18 cellular contexts compared by ENCODE assay signal in genomic region chr10:100038561-100039071, GRCh38. TPM values are rescaled to one million over a fixed set of nuclear protein-coding genes. Genes with fewer than 3 reads are reported as not detected.
DNase-seq lines count a peak whose midpoint lies in the region; ATAC-seq, FAIRE-seq and TF ChIP-seq lines count a peak whose summit lies in the region.
"Had no signal": no experiment of that assay in that cellular context is flagged by ENCODE, and none has a peak within 500 bp of the region (broad histone marks: within the 10 kb centered on the region; RNA-seq: fewer than 3 reads in every experiment).

No MANE protein-coding gene starts in this region.

- H3K27me3 Mint-ChIP-seq in Calu3 (ENCODE audit: unreplicated experiment), result no peaks in the 10 kb centered on the region
- peaks cover 10% of the 10 kb centered on the region for H3K27me3 Mint-ChIP-seq in neural progenitor cell (ENCODE audit: insufficient read depth, low read depth)
- H3K27me3 Mint-ChIP-seq in activated T-cell treated with anti-CD3 and anti-CD28 coated beads, Interleukin-2, amount 50 U/mL, for 4 hours (ENCODE audit: low read depth), result peaks cover 11% of the 10 kb centered on the region

- no TSS peak for BruUV-seq in Calu3 (replicated peaks; lab: Mats Ljungman, UMichigan)
- BruUV-seq in IMR-90 (replicated peaks; lab: Mats Ljungman, UMichigan), result no TSS peak
- no TSS peak for BruUV-seq in endothelial cell of umbilical vein (replicated peaks; lab: Mats Ljungman, UMichigan)

- no peaks in the 10 kb centered on the region for H3K79me1 ChIP-seq in IMR-90 (ENCODE audit: low read depth in 1 of 2, low read length in 2 of 2)

- H3K36me3 Mint-ChIP-seq in Calu3 (ENCODE audit: insufficient read depth, unreplicated experiment) (no peaks in the 10 kb centered on the region), neural progenitor cell (no peaks in the 10 kb centered on the region)
- H3K36me3 Mint-ChIP-seq in activated T-cell treated with anti-CD3 and anti-CD28 coated beads, Interleukin-2, amount 50 U/mL, for 4 hours (ENCODE audit: insufficient read depth), result no peaks in the 10 kb centered on the region

- DNase-seq in Calu3 (peak; percentile 8), IMR-90 (no peak), endothelial cell of umbilical vein (ENCODE audit: low read depth, low spot score) (no peak), neural progenitor cell (ENCODE audit: low spot score) (no peak), cerebellum (ENCODE audit: low spot score) (no peak)
- no peak for DNase-seq in activated T-cell treated with anti-CD3 and anti-CD28 coated beads, Interleukin-2, amount 50 U/mL, for 4 hours
- DNase-seq in stimulated activated CD4-positive, alpha-beta T cell treated with anti-CD3 and anti-CD28 coated beads, Interleukin-2, amount 100 ng/mL, for 24 hours, result no peak
- DNase-seq in activated naive CD4-positive, alpha-beta T cell treated with anti-CD3 and anti-CD28 coated beads, Interleukin-2, amount 50 U/mL, for 16 hours, result no peak
- DNase-seq: activated CD4-positive, alpha-beta T cell treated with anti-CD3 and anti-CD28 coated beads for 1 hour; NCI-H226; stimulated activated CD4-positive, alpha-beta T cell treated with anti-CD3 and anti-CD28 coated beads, Interleukin-2, amount 100 ng/mL, for 48 hours; T-helper 17 cell had no signal

- H3K4me1 Mint-ChIP-seq in Calu3 (ENCODE audit: low read depth, unreplicated experiment), result peaks cover 22% of the 10 kb centered on the region
- H3K4me1 Mint-ChIP-seq in neural progenitor cell, result peaks cover 7% of the 10 kb centered on the region
- H3K4me1 Mint-ChIP-seq in activated T-cell treated with anti-CD3 and anti-CD28 coated beads, Interleukin-2, amount 50 U/mL, for 4 hours (ENCODE audit: low read depth), result no peaks in the 10 kb centered on the region
- H3K4me1 Mint-ChIP-seq: T-helper 17 cell had no signal

- no peaks in the 10 kb centered on the region for H3K36me3 ChIP-seq in IMR-90 (ENCODE audit: control insufficient read depth, insufficient read depth, low read length)
- H3K36me3 ChIP-seq in endothelial cell of umbilical vein (ENCODE audit: control insufficient read depth in 2 of 2, extremely low read depth in 1 of 2, insufficient read depth in 2 of 2, low read length in 2 of 2), result no peaks in the 10 kb centered on the region
- H3K36me3 ChIP-seq in neural progenitor cell, result no peaks in the 10 kb centered on the region

- H3K18ac ChIP-seq in IMR-90 (ENCODE audit: low read depth, low read length), result no peak overlapping the region

- H3K9ac ChIP-seq in IMR-90 (ENCODE audit: low read depth, low read length) (no peak overlapping the region), endothelial cell of umbilical vein (replicated peaks; ENCODE audit: extremely low read depth, insufficient read depth, low read length) (no peak overlapping the region), neural progenitor cell (no peak overlapping the region)

- no peak overlapping the region for H3K23ac ChIP-seq in IMR-90 (ENCODE audit: low read depth, low read length)

- no peaks in the 10 kb centered on the region for H3F3A ChIP-seq in neural progenitor cell (ENCODE audit: low read depth)

- no peak overlapping the region for H3K56ac ChIP-seq in IMR-90 (ENCODE audit: extremely low read depth, insufficient read depth, low read length)

- H2AFZ ChIP-seq in IMR-90 (replicated peaks; ENCODE audit: low read length, poor library complexity) (peak overlapping the region; percentile 77), endothelial cell of umbilical vein (ENCODE audit: low read depth, low read length) (peak overlapping the region; percentile 63), neural progenitor cell (replicated peaks) (peak overlapping the region; percentile 73)

- H3K4me3 ChIP-seq in IMR-90 (ENCODE audit: insufficient read depth, low read depth, low read length) (no peak overlapping the region), endothelial cell of umbilical vein (replicated peaks in 1 of 3; ENCODE audit: insufficient read depth in 1 of 3, low read depth in 1 of 3, low read length in 3 of 3) (no peak overlapping the region), neural progenitor cell (no peak overlapping the region)

- H2BK20ac ChIP-seq in IMR-90 (ENCODE audit: low read depth, low read length), result no peak overlapping the region

- H3K4me1 ChIP-seq in IMR-90 (ENCODE audit: control insufficient read depth, insufficient read depth, low read length) (peaks cover under 1% of the 10 kb centered on the region), endothelial cell of umbilical vein (ENCODE audit: control insufficient read depth, extremely low read depth, insufficient read depth, low read length) (peaks cover 10% of the 10 kb centered on the region), neural progenitor cell (no peaks in the 10 kb centered on the region)

- H3K27me3 ChIP-seq in IMR-90 (ENCODE audit: control insufficient read depth, insufficient read depth, low read length), result no peaks in the 10 kb centered on the region
- no peaks in the 10 kb centered on the region for H3K27me3 ChIP-seq in endothelial cell of umbilical vein (ENCODE audit: control insufficient read depth in 2 of 2, insufficient read depth in 2 of 2, low read length in 2 of 2)
- no peaks in the 10 kb centered on the region for H3K27me3 ChIP-seq in neural progenitor cell

- POLR2A ChIA-PET in IMR-90 (lab: Charles Lee; ENCODE audit: unreplicated experiment), result no interaction called here
- POLR2A ChIA-PET in endothelial cell of umbilical vein (lab: Charles Lee), result no interaction called here

- H3K27ac Mint-ChIP-seq in Calu3 (ENCODE audit: unreplicated experiment), result peak overlapping the region; percentile 24
- H3K27ac Mint-ChIP-seq in neural progenitor cell, result peak overlapping the region; percentile 62
- H3K27ac Mint-ChIP-seq: T-helper 17 cell had no signal

- in situ Hi-C loops in IMR-90 (cut with MboI; ENCODE audit: low sequenced_read_pairs), result no loop called here

- H3K79me2 ChIP-seq in endothelial cell of umbilical vein (ENCODE audit: control insufficient read depth, insufficient read depth, low read length) (no peaks in the 10 kb centered on the region), neural progenitor cell (ENCODE audit: low read depth) (no peaks in the 10 kb centered on the region)

- H3K4me3 Mint-ChIP-seq in Calu3 (ENCODE audit: low read depth, unreplicated experiment), result no peak overlapping the region
- H3K4me3 Mint-ChIP-seq in neural progenitor cell, result no peak overlapping the region
- no peak overlapping the region for H3K4me3 Mint-ChIP-seq in activated T-cell treated with anti-CD3 and anti-CD28 coated beads, Interleukin-2, amount 50 U/mL, for 4 hours
- H3K4me3 Mint-ChIP-seq: T-helper 17 cell had no signal

- H2AK5ac ChIP-seq in IMR-90 (ENCODE audit: low read depth, low read length), result no peak overlapping the region

- dilution Hi-C loops in IMR-90 (cut with HindIII; ENCODE audit: low sequenced_read_pairs, unreplicated experiment) (no loop called here), endothelial cell of umbilical vein (cut with MboI; ENCODE audit: extremely low pct_ligation_motif_present, low sequenced_read_pairs) (no loop called here)

- ATAC-seq in IMR-90 (ENCODE audit: low read depth), result no peak
- no peak for ATAC-seq in activated T-cell treated with anti-CD3 and anti-CD28 coated beads, Interleukin-2, amount 50 U/mL, for 4 hours
- ATAC-seq: T-helper 17 cell had no signal

- H3K9me3 ChIP-seq in IMR-90 (ENCODE audit: control insufficient read depth, insufficient read depth, low read length), result no peaks in the 10 kb centered on the region
- no peaks in the 10 kb centered on the region for H3K9me3 ChIP-seq in endothelial cell of umbilical vein (replicated peaks; ENCODE audit: control insufficient read depth, insufficient read depth, low read length)
- H3K9me3 ChIP-seq in neural progenitor cell (ENCODE audit: low read depth), result no peaks in the 10 kb centered on the region

- H3K4me2 ChIP-seq in IMR-90 (ENCODE audit: low read depth, low read length), result no peak overlapping the region
- H3K4me2 ChIP-seq in endothelial cell of umbilical vein (ENCODE audit: insufficient read depth, low read length), result no peak overlapping the region
- H3K4me2 ChIP-seq in neural progenitor cell, result no peak overlapping the region

- intact Hi-C loops in Calu3 (cut with micrococcal nuclease; ENCODE audit: unreplicated experiment), result no loop called here
- intact Hi-C loops in IMR-90 (cut with micrococcal nuclease), result no loop called here
- intact Hi-C loops in endothelial cell of umbilical vein (cut with micrococcal nuclease), result no loop called here

- no peak overlapping the region for H4K8ac ChIP-seq in IMR-90 (ENCODE audit: low read depth in 2 of 2, low read length in 2 of 2)

- H3K9me1 ChIP-seq in IMR-90 (ENCODE audit: insufficient read depth, low read length), result no peaks in the 10 kb centered on the region
- H3K9me1 ChIP-seq in endothelial cell of umbilical vein (replicated peaks; ENCODE audit: control insufficient read depth, extremely low read depth, insufficient read depth, low read length), result no peaks in the 10 kb centered on the region

- H3K27ac ChIP-seq in IMR-90 (ENCODE audit: insufficient read depth, low read length) (no peak overlapping the region), endothelial cell of umbilical vein (ENCODE audit: insufficient read depth, low read depth, low read length) (no peak overlapping the region), neural progenitor cell (no peak overlapping the region)
- H3K27ac ChIP-seq: C4-2B, HL-60 had no signal

- no peak for FAIRE-seq in endothelial cell of umbilical vein (lab: Jason Lieb, UNC)
- FAIRE-seq: colon had no signal

- H2BK120ac ChIP-seq in IMR-90 (ENCODE audit: low read depth, low read length), result no peak overlapping the region

- 25% methylated on average over 1 of the region's 1 CpG; no CpG with 5 or more reads in 1 of the 2 experiments for WGBS in IMR-90 (ENCODE audit: extremely low coverage in 2 of 2, insufficient read length in 1 of 2), 2 experiments

- no peak overlapping the region for H3K4ac ChIP-seq in IMR-90 (ENCODE audit: low read depth, low read length)

- TF ChIP-seq CTCF in Calu3 (IDR thresholded peaks at IDR 0.05; ENCODE audit: unreplicated experiment) (no peak), IMR-90 (conservative IDR thresholded peaks at IDR 0.05; ENCODE audit: low read depth, low read length) (no peak), endothelial cell of umbilical vein (IDR thresholded peaks at IDR 0.05; ENCODE audit: extremely low read depth in 1 of 2, insufficient read depth in 1 of 2, low read depth in 1 of 2, low read length in 2 of 2) (no peak), neural progenitor cell (IDR thresholded peaks at IDR 0.05) (no peak)

- H4K20me1 ChIP-seq in IMR-90 (ENCODE audit: insufficient read depth, low read length) (no peaks in the 10 kb centered on the region), endothelial cell of umbilical vein (replicated peaks; ENCODE audit: control insufficient read depth, extremely low read depth, insufficient read depth, low read length) (no peaks in the 10 kb centered on the region), neural progenitor cell (ENCODE audit: low read depth) (no peaks in the 10 kb centered on the region)

- CTCF ChIA-PET in Calu3 (lab: Charles Lee), result no interaction called here
- CTCF ChIA-PET in IMR-90 (lab: Yijun Ruan, JAX), result interaction anchor here (1.4 kb wide), 1 partner anchor 193 kb away, joined by 4 read pairs; no protein-coding TSS in a partner anchor
- CTCF ChIA-PET in endothelial cell of umbilical vein (lab: Charles Lee), result interaction anchor here (1.3 to 2.1 kb wide), 2 partner anchors 21 to 29 kb away, joined by 3 to 8 read pairs; partner anchors contain the start of gene DNMBP

- TF ChIP-seq RAD21 in IMR-90 (IDR thresholded peaks at IDR 0.05; ENCODE audit: low read length), result no peak

- no peak overlapping the region for H4K91ac ChIP-seq in IMR-90 (ENCODE audit: insufficient read depth, low read depth, low read length)

- H4K5ac ChIP-seq in IMR-90 (ENCODE audit: low read depth, low read length), result no peak overlapping the region

- H3K9me3 Mint-ChIP-seq in Calu3 (ENCODE audit: low read depth, unreplicated experiment) (no peaks in the 10 kb centered on the region), neural progenitor cell (peaks cover under 1% of the 10 kb centered on the region)
- H3K9me3 Mint-ChIP-seq in activated T-cell treated with anti-CD3 and anti-CD28 coated beads, Interleukin-2, amount 50 U/mL, for 4 hours, result no peaks in the 10 kb centered on the region

- no peak overlapping the region for H2BK5ac ChIP-seq in IMR-90 (ENCODE audit: low read depth, low read length, poor library complexity, severe bottlenecking)

- H2BK15ac ChIP-seq in IMR-90 (ENCODE audit: low read depth, low read length), result no peak overlapping the region

- H3K14ac ChIP-seq in IMR-90 (replicated peaks; ENCODE audit: low read depth, low read length), result no peak overlapping the region

- H2AK9ac ChIP-seq in IMR-90 (replicated peaks; ENCODE audit: low read depth, low read length, poor library complexity), result no peak overlapping the region

- TF ChIP-seq POLR2A in IMR-90 (IDR thresholded peaks at IDR 0.05; ENCODE audit: low read depth, low read length), result no peak
- no peak for TF ChIP-seq POLR2A in endothelial cell of umbilical vein (IDR thresholded peaks at IDR 0.05; ENCODE audit: low read depth, low read length)

RNA-seq across cellular contexts. Expression of gene DNMBP, which starts 28.9 kb away (rescaled TPM):
- 17.6 TPM in 2 replicates for total RNA-seq in Calu3 (2022)
- total RNA-seq in IMR-90 (2012; rRNA removed), result 10.9 and 13.6 TPM in 2 replicates
- polyA plus RNA-seq in IMR-90 (2012; rRNA removed), result 13.6 and 14.3 TPM in 2 replicates
- polyA plus RNA-seq in IMR-90 (2012; cell fraction: cytosol; rRNA removed), result 6.4 and 7.7 TPM in 2 replicates
- 22.1 and 44.3 TPM in 2 replicates for polyA plus RNA-seq in IMR-90 (2012; cell fraction: nucleus; rRNA removed; ENCODE audit: low replicate concordance)
- 53.4 and 56.1 TPM in 2 replicates for total RNA-seq in endothelial cell of umbilical vein
- polyA plus RNA-seq in endothelial cell of umbilical vein, result 28.0 and 32.0 TPM in 2 replicates
- 38.1 and 46.2 TPM in 2 replicates for polyA plus RNA-seq in endothelial cell of umbilical vein (2011; cell fraction: cytosol; rRNA removed)
- 99.9 and 110 TPM in 2 replicates for polyA plus RNA-seq in endothelial cell of umbilical vein (2011; cell fraction: nucleus; rRNA removed)
- polyA plus RNA-seq in endothelial cell of umbilical vein (2012), result 32.2 and 38.9 TPM in 2 replicates
- 45.9 and 49.5 TPM in 2 replicates for polyA minus RNA-seq in endothelial cell of umbilical vein
- 5.4 TPM for polyA minus RNA-seq in endothelial cell of umbilical vein (2011; cell fraction: cytosol; rRNA and poly(A)+ RNA removed)
- polyA minus RNA-seq in endothelial cell of umbilical vein (2011; cell fraction: nucleus; rRNA and poly(A)+ RNA removed), result 72.5 and 97.0 TPM in 2 replicates
- total RNA-seq in neural progenitor cell (ENCODE audit: low replicate concordance), result 24.1 and 26.7 TPM in 2 replicates
- 1 to 10 TPM; 1.0 to 1.3 (median 1.2) TPM for total RNA-seq in activated T-cell treated with anti-CD3 and anti-CD28 coated beads, Interleukin-2, amount 50 U/mL, for 4 hours
- total RNA-seq in cerebellum, result 12.8 TPM

RNA-seq across cellular contexts. Expression of gene CPN1, which starts 43.1 kb away (rescaled TPM):
- total RNA-seq in Calu3 (2022), result not detected in 2 replicates
- total RNA-seq in IMR-90 (2012; rRNA removed), result not detected in 2 replicates
- not detected in 2 replicates for polyA plus RNA-seq in IMR-90 (2012; rRNA removed)
- polyA plus RNA-seq in IMR-90 (2012; cell fraction: cytosol; rRNA removed), result not detected in 2 replicates
- not detected in 2 replicates for polyA plus RNA-seq in IMR-90 (2012; cell fraction: nucleus; rRNA removed; ENCODE audit: low replicate concordance)
- not detected in 2 replicates for total RNA-seq in endothelial cell of umbilical vein
- not detected in 2 replicates for polyA plus RNA-seq in endothelial cell of umbilical vein
- not detected in 2 replicates for polyA plus RNA-seq in endothelial cell of umbilical vein (2011; cell fraction: cytosol; rRNA removed)
- polyA plus RNA-seq in endothelial cell of umbilical vein (2011; cell fraction: nucleus; rRNA removed), result not detected in 2 replicates
- not detected in 2 replicates for polyA plus RNA-seq in endothelial cell of umbilical vein (2012)
- 0.15 TPM in 1 of 2 replicates, not detected in the other for polyA minus RNA-seq in endothelial cell of umbilical vein
- polyA minus RNA-seq in endothelial cell of umbilical vein (2011; cell fraction: cytosol; rRNA and poly(A)+ RNA removed), result not detected
- polyA minus RNA-seq in endothelial cell of umbilical vein (2011; cell fraction: nucleus; rRNA and poly(A)+ RNA removed), result not detected in 2 replicates
- not detected in 2 replicates for total RNA-seq in neural progenitor cell (ENCODE audit: low replicate concordance)
- not detected for total RNA-seq in activated T-cell treated with anti-CD3 and anti-CD28 coated beads, Interleukin-2, amount 50 U/mL, for 4 hours
- not detected for total RNA-seq in cerebellum
- total RNA-seq: G401, pulmonary artery endothelial cell, T-helper 17 cell had no signal
- polyA plus RNA-seq: adipose tissue had no signal
